ENCODE assay signal across 17 cellular contexts in the genomic region with DNA sequence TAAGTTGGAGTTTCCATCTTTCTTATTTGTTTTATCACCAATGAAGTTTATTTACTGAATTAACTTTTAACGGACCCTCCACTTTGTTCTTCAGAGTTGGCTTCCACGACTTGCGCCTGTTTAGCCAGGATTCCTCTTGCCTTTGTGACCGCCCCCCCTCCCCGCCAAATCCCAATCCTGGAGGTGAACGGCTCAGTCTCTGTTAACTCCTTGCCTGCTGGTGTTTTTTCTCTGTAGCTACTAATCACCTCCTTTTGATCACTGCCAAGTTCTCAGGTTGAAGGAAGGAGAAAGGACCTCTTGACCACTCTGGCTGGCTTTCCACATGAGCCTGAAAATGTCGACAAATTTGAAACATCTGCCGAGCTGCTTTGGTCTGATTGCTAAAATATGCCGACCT. TPM values are rescaled to one million over a fixed set of nuclear protein-coding genes. Genes with fewer than 3 reads are reported as not detected.
DNase-seq lines count a peak whose midpoint lies in the region; ATAC-seq and TF ChIP-seq lines count a peak whose summit lies in the region.
"Had no signal": no experiment of that assay in that cellular context is flagged by ENCODE, and none has a peak within 500 bp of the region (broad histone marks: within the 10 kb centered on the region; RNA-seq: fewer than 3 reads in every experiment).

No MANE protein-coding gene starts in this region.

- no peaks in the 10 kb centered on the region for H3K36me3 Mint-ChIP-seq in endodermal cell (ENCODE audit: low read depth)
- H3K36me3 Mint-ChIP-seq in nephron progenitor cell (ENCODE audit: low read depth) = no peaks in the 10 kb centered on the region
- no peaks in the 10 kb centered on the region for H3K36me3 Mint-ChIP-seq in naive thymus-derived CD4-positive, alpha-beta T cell

- no peak for ATAC-seq in naive thymus-derived CD4-positive, alpha-beta T cell
- ATAC-seq: activated naive CD8-positive, alpha-beta T cell treated with anti-CD3 and anti-CD28 coated beads, Interleukin-2, amount 50 U/mL, for 24 hours; K562 had no signal

- no peak overlapping the region for H3K27ac Mint-ChIP-seq in endodermal cell
- no peak overlapping the region for H3K27ac Mint-ChIP-seq in nephron progenitor cell
- no peak overlapping the region for H3K27ac Mint-ChIP-seq in naive thymus-derived CD4-positive, alpha-beta T cell
- H3K27ac Mint-ChIP-seq: activated CD4-positive, alpha-beta T cell treated with anti-CD3 and anti-CD28 coated beads, Interleukin-2, amount 10 ng/mL, durations not matched to agents 7 days and 5 days; activated naive CD8-positive, alpha-beta T cell treated with anti-CD3 and anti-CD28 coated beads, Interleukin-2, amount 50 U/mL, for 24 hours; activated T-cell treated with anti-CD3 and anti-CD28 coated beads, Interleukin-2, amount 50 U/mL, for 24 hours had no signal

- H3K4me3 Mint-ChIP-seq in endodermal cell = peak overlapping the region; percentile 64
- peak overlapping the region; percentile 80 for H3K4me3 Mint-ChIP-seq in nephron progenitor cell
- H3K4me3 Mint-ChIP-seq in naive thymus-derived CD4-positive, alpha-beta T cell = peak overlapping the region in 5 of 10 donors; percentile 13 to 76 (median 41)
- H3K4me3 Mint-ChIP-seq: activated CD4-positive, alpha-beta T cell treated with anti-CD3 and anti-CD28 coated beads, Interleukin-2, amount 10 ng/mL, durations not matched to agents 7 days and 5 days; activated naive CD8-positive, alpha-beta T cell treated with anti-CD3 and anti-CD28 coated beads, Interleukin-2, amount 50 U/mL, for 24 hours had no signal

- H3K4me3 ChIP-seq in AG04449 (ENCODE audit: low read depth, low read length) (peak overlapping the region; percentile 12), HAP-1 (peak overlapping the region; percentile 47), endodermal cell (ENCODE audit: low read length) (peak overlapping the region; percentile 69)
- H3K4me3 ChIP-seq in naive thymus-derived CD4-positive, alpha-beta T cell (ENCODE audit: low read length) = no peak overlapping the region
- H3K4me3 ChIP-seq: K562, SJSA1 had no signal

- H3K27ac ChIP-seq in endodermal cell (ENCODE audit: low read depth, low read length) = no peak overlapping the region
- no peak overlapping the region for H3K27ac ChIP-seq in naive thymus-derived CD4-positive, alpha-beta T cell (ENCODE audit: low read depth, low read length)
- H3K27ac ChIP-seq: SJSA1, tibial artery had no signal

- H3K36me3 ChIP-seq in HAP-1 (replicated peaks) = peaks cover 11% of the 10 kb centered on the region
- no peaks in the 10 kb centered on the region for H3K36me3 ChIP-seq in endodermal cell (ENCODE audit: control insufficient read depth, insufficient read depth, low read length)
- no peaks in the 10 kb centered on the region for H3K36me3 ChIP-seq in naive thymus-derived CD4-positive, alpha-beta T cell (ENCODE audit: control insufficient read depth in 2 of 3, insufficient read depth in 3 of 3, low read length in 3 of 3)
- H3K36me3 ChIP-seq: SJSA1, tibial artery had no signal

- H3K27me3 Mint-ChIP-seq in endodermal cell (ENCODE audit: insufficient read depth) (peaks cover 81% of the 10 kb centered on the region), nephron progenitor cell (ENCODE audit: low read depth, poor library complexity) (peaks cover 28% of the 10 kb centered on the region)
- H3K27me3 Mint-ChIP-seq in naive thymus-derived CD4-positive, alpha-beta T cell = peaks cover 0 to 9% (median 0%) of the 10 kb centered on the region in 5 donors
- H3K27me3 Mint-ChIP-seq: activated CD4-positive, alpha-beta T cell treated with anti-CD3 and anti-CD28 coated beads, Interleukin-2, amount 10 ng/mL, durations not matched to agents 7 days and 5 days; activated naive CD8-positive, alpha-beta T cell treated with anti-CD3 and anti-CD28 coated beads, Interleukin-2, amount 50 U/mL, for 24 hours had no signal

- H3K9me3 ChIP-seq in HAP-1 (no peaks in the 10 kb centered on the region), endodermal cell (ENCODE audit: control insufficient read depth, low read length) (no peaks in the 10 kb centered on the region)
- no peaks in the 10 kb centered on the region for H3K9me3 ChIP-seq in naive thymus-derived CD4-positive, alpha-beta T cell (ENCODE audit: control insufficient read depth in 2 of 3, low read length in 3 of 3)
- H3K9me3 ChIP-seq: SJSA1, tibial artery had no signal

- POLR2A ChIA-PET in AG04449 (lab: Yijun Ruan, JAX) = no interaction called here
- POLR2A ChIA-PET in naive thymus-derived CD4-positive, alpha-beta T cell (lab: Charles Lee) = interaction anchor here (0.6 kb wide), 1 partner anchor 68 kb away, joined by 3 read pairs; no protein-coding TSS in a partner anchor

- intact Hi-C loops in naive thymus-derived CD4-positive, alpha-beta T cell (cut with micrococcal nuclease) = no loop called here

- H3K4me1 ChIP-seq in HAP-1 (peaks cover 32% of the 10 kb centered on the region), endodermal cell (ENCODE audit: control insufficient read depth, insufficient read depth, low read length) (no peaks in the 10 kb centered on the region)
- peaks cover 0 to 11% of the 10 kb centered on the region in 2 donors for H3K4me1 ChIP-seq in naive thymus-derived CD4-positive, alpha-beta T cell (ENCODE audit: control insufficient read depth in 2 of 2, insufficient read depth in 2 of 2, low read length in 2 of 2)

- H3K9ac ChIP-seq in endodermal cell (ENCODE audit: extremely low read depth, low read length, poor library complexity, severe bottlenecking) = no peak overlapping the region

- DNase-seq in AG04449 (ENCODE audit: low read depth, low spot score) (no peak), HAP-1 (ENCODE audit: low spot score in 2 of 2) (peak; percentile 74 to 81), endodermal cell (peak; percentile 76), nephron progenitor cell (no peak), mesenteric fat pad (ENCODE audit: low spot score) (no peak), DMS79 (lab: John Stamatoyannopoulos, UW) (no peak), MV-4-11 (lab: John Stamatoyannopoulos, UW) (no peak)
- no peak for DNase-seq in naive thymus-derived CD4-positive, alpha-beta T cell
- DNase-seq: activated CD4-positive, alpha-beta T cell treated with anti-CD3 and anti-CD28 coated beads, Interleukin-2, amount 10 ng/mL, durations not matched to agents 7 days and 5 days; activated naive CD8-positive, alpha-beta T cell treated with anti-CD3 and anti-CD28 coated beads, Interleukin-2, amount 50 U/mL, for 24 hours; activated T-cell treated with anti-CD3 and anti-CD28 coated beads, Interleukin-2, amount 50 U/mL, for 24 hours; HCEC 1CT; NK-92 treated with Interleukin-12 subunit alpha and Interleukin-12 subunit beta, amount 100 ng/mL, for 24 hours; stimulated activated CD4-positive, alpha-beta T cell treated with anti-CD3 and anti-CD28 coated beads, Interleukin-4, amount 100 ng/mL, for 1 hour; tibial artery had no signal

- H3K27me3 ChIP-seq in HAP-1 (ENCODE audit: low read depth) (no peaks in the 10 kb centered on the region), endodermal cell (ENCODE audit: control insufficient read depth, insufficient read depth, low read length, poor library complexity, severe bottlenecking) (peaks cover 34% of the 10 kb centered on the region)
- no peaks in the 10 kb centered on the region for H3K27me3 ChIP-seq in naive thymus-derived CD4-positive, alpha-beta T cell (ENCODE audit: control insufficient read depth in 2 of 2, insufficient read depth in 2 of 2, low read length in 2 of 2)
- H3K27me3 ChIP-seq: SJSA1, tibial artery had no signal

- H3K4me1 Mint-ChIP-seq in endodermal cell (peaks cover 57% of the 10 kb centered on the region), nephron progenitor cell (peaks cover 75% of the 10 kb centered on the region)
- H3K4me1 Mint-ChIP-seq in naive thymus-derived CD4-positive, alpha-beta T cell = peaks cover 0 to 15% (median 7%) of the 10 kb centered on the region in 7 donors

- in situ Hi-C loops in HAP-1 (cut with MboI; ENCODE audit: low sequenced_read_pairs) = no loop called here

- H3K9me3 Mint-ChIP-seq in endodermal cell = peaks cover 3% of the 10 kb centered on the region
- peaks cover 20% of the 10 kb centered on the region for H3K9me3 Mint-ChIP-seq in nephron progenitor cell
- H3K9me3 Mint-ChIP-seq in naive thymus-derived CD4-positive, alpha-beta T cell = no peaks in the 10 kb centered on the region
- H3K9me3 Mint-ChIP-seq: activated CD4-positive, alpha-beta T cell treated with anti-CD3 and anti-CD28 coated beads, Interleukin-2, amount 10 ng/mL, durations not matched to agents 7 days and 5 days; activated naive CD8-positive, alpha-beta T cell treated with anti-CD3 and anti-CD28 coated beads, Interleukin-2, amount 50 U/mL, for 24 hours; activated T-cell treated with anti-CD3 and anti-CD28 coated beads, Interleukin-2, amount 50 U/mL, for 24 hours had no signal

- CTCF ChIA-PET in AG04449 (lab: Yijun Ruan, JAX) = no interaction called here
- CTCF ChIA-PET in naive thymus-derived CD4-positive, alpha-beta T cell (lab: Charles Lee) = no interaction called here

- TF ChIP-seq CTCF in AG04449 (IDR thresholded peaks at IDR 0.05; ENCODE audit: insufficient read depth, low read length, missing control alignments) = no peak
- TF ChIP-seq CTCF in endodermal cell (conservative IDR thresholded peaks at IDR 0.05) = no peak
- no peak for TF ChIP-seq CTCF in nephron progenitor cell (IDR thresholded peaks at IDR 0.05)

- 20% methylated on average over 9 of the region's 9 CpGs; no CpG with 5 or more reads in 1 of the 2 experiments for WGBS in endodermal cell (ENCODE audit: insufficient coverage in 1 of 2, insufficient read length in 1 of 2), 2 experiments

RNA-seq across cellular contexts. Expression of gene BCOR, which starts 46.8 kb away (rescaled TPM):
- total RNA-seq in endodermal cell = 10 to 100 TPM; 31.3 to 37.9 TPM
- 31.8 TPM for polyA plus RNA-seq in endodermal cell (2013, experiment 1 of 2)
- 30.2 TPM for polyA plus RNA-seq in endodermal cell (2013, experiment 2 of 2)
- 20.5 TPM for total RNA-seq in mesenteric fat pad
- total RNA-seq in naive thymus-derived CD4-positive, alpha-beta T cell = 10 to 100 TPM; 23.3 to 55.2 (median 43.3) TPM
- polyA plus RNA-seq in naive thymus-derived CD4-positive, alpha-beta T cell = 1 to 10 TPM; 3.8 to 9.1 TPM

Comparison
In these comparisons a context has a peak if more than half of its experiments do, and no peak if none do; other contexts are left out.
1. DNase-seq: peak in HAP-1 (2 of 2) and endodermal cell (single experiment); none in AG04449 (single experiment), nephron progenitor cell (single experiment), mesenteric fat pad (single experiment), DMS79 (single experiment), naive thymus-derived CD4-positive, alpha-beta T cell (0 of 9) and MV-4-11 (single experiment).